1 cellular context compared by ENCODE assay signal in genomic region chr10:79484476-79484875, GRCh38.
TF ChIP-seq lines count a peak whose summit lies in the region.

No MANE protein-coding gene starts in this region.

TF ChIP-seq in IMR-90, 13 proteins besides CTCF, POLR2A, EP300 and RAD21:
- TF ChIP-seq CHD1 (IDR thresholded peaks at IDR 0.05; ENCODE audit: low read depth, low read length) (no peak), RCOR1 (IDR thresholded peaks at IDR 0.05; ENCODE audit: insufficient replicate concordance, low read length) (no peak), ELK1 (IDR thresholded peaks at IDR 0.05; ENCODE audit: borderline replicate concordance, low read depth, low read length) (no peak), SMC3 (IDR thresholded peaks at IDR 0.05; ENCODE audit: low read depth, low read length) (no peak), BHLHE40 (IDR thresholded peaks at IDR 0.05; ENCODE audit: low read depth, low read length) (no peak), MXI1 (IDR thresholded peaks at IDR 0.05; ENCODE audit: borderline replicate concordance, low read depth, low read length) (no peak), RFX5 (IDR thresholded peaks at IDR 0.05; ENCODE audit: low read depth, low read length) (no peak), CEBPB (IDR thresholded peaks at IDR 0.05; ENCODE audit: low read depth, low read length) (no peak), MAFK (IDR thresholded peaks at IDR 0.05; ENCODE audit: low read depth, low read length) (no peak), NFE2L2 (IDR thresholded peaks at IDR 0.05; ENCODE audit: low read depth, low read length) (no peak), USF2 (IDR thresholded peaks at IDR 0.05; ENCODE audit: low read depth, low read length) (no peak), FOS (IDR thresholded peaks at IDR 0.05; ENCODE audit: low read depth, low read length) (no peak), MAZ (IDR thresholded peaks at IDR 0.05; ENCODE audit: borderline replicate concordance, low read depth, low read length) (no peak)
